Comparison of ENCODE assay signal across 9 cellular contexts in the genomic region with DNA sequence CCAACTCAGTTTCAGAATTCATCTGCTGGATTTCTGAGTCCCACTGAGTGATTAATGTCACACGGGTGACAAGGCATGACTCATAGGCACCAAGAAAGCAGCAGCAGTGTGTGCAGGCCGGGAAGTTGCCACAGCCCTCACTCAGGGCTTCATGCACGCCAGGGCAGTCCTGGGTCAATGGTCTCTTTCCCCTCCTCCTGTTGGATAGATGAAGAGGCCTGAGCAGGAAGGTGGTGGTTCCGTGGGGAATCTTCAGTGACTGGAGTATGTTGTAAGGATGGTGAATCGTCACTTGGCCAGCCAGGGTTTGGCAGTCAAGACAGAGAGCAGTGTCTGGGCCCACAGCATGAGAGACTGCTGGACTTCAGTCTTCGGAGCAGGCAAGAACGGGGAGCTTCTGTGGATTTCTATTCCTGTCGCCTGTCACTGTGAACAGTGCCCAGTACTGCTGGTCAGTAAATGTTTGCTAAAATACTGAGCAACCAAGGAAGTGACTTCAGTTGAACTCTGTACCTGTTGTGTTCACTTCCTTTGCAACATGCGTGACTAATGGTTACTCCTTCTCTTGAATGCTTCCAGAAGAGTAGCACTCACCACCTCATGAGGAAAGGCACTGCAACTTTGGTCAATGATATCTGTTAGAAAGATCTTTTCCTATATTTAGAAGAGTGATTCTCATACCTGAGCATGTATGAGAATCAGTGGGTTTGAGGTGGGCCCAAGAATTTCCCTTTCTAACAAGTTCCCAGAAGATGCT.
A peak's percentile ranks its signal among the peaks of the same experiment; 100 is the strongest.
DNase-seq lines count a peak whose midpoint lies in the region; ATAC-seq and TF ChIP-seq lines count a peak whose summit lies in the region.
"Had no signal": no experiment of that assay in that cellular context is flagged by ENCODE, and none has a peak within 500 bp of the region (broad histone marks: within the 10 kb centered on the region; RNA-seq: fewer than 3 reads in every experiment).

No MANE protein-coding gene starts in this region.

- no peak overlapping the region for H4K8ac ChIP-seq in neuronal stem cell (ENCODE audit: low read depth, low read length)

- H3K27me3 Mint-ChIP-seq in activated CD4-positive, alpha-beta T cell treated with anti-CD3 and anti-CD28 coated beads for 36 hours, result peaks cover 8% of the 10 kb centered on the region

- no peak overlapping the region for H3K23ac ChIP-seq in neuronal stem cell (ENCODE audit: low read depth, low read length, poor library complexity)

- peak overlapping the region; percentile 99 for H3K27ac ChIP-seq in epithelial cell of prostate
- peak overlapping the region; percentile 96 for H3K27ac ChIP-seq in psoas muscle
- no peak overlapping the region for H3K27ac ChIP-seq in neuronal stem cell (replicated peaks; ENCODE audit: low read length)

- CTCF ChIA-PET in activated CD4-positive, alpha-beta T cell treated with anti-CD3 and anti-CD28 coated beads for 36 hours (lab: Charles Lee), result no interaction called here

- H2BK12ac ChIP-seq in neuronal stem cell (ENCODE audit: low read length), result no peak overlapping the region

- 5 to 20% (median 7%) methylated on average over 9 of the region's 9 CpGs for WGBS in psoas muscle, 3 donors
- WGBS in neuronal stem cell (ENCODE audit: extremely low coverage in 2 of 2, insufficient read length in 2 of 2, insufficient replicate concordance in 1 of 2), 2 donors, result no CpG with 5 or more reads among the region's 9 CpGs

- no peak for TF ChIP-seq CTCF in psoas muscle (IDR thresholded peaks at IDR 0.05)

- no peak overlapping the region for H3K4me2 ChIP-seq in neuronal stem cell (ENCODE audit: insufficient read depth, low read length, poor library complexity, severe bottlenecking)

- H3K9me3 ChIP-seq in psoas muscle (no peaks in the 10 kb centered on the region), neuronal stem cell (replicated peaks in 1 of 2; ENCODE audit: control insufficient read depth in 2 of 2, insufficient read depth in 1 of 2, low read depth in 1 of 2, low read length in 2 of 2) (peaks cover 0 to 4% of the 10 kb centered on the region in 2 donors)

- no peak overlapping the region for H2AFZ ChIP-seq in neuronal stem cell (ENCODE audit: low read length)

- no peak overlapping the region for H2AK5ac ChIP-seq in neuronal stem cell (ENCODE audit: low read depth, low read length)

- H3K4me3 Mint-ChIP-seq in activated CD4-positive, alpha-beta T cell treated with anti-CD3 and anti-CD28 coated beads for 36 hours, result no peak overlapping the region
- H3K4me3 Mint-ChIP-seq: CD8-positive, alpha-beta T cell had no signal

- H3K27ac Mint-ChIP-seq in activated CD4-positive, alpha-beta T cell treated with anti-CD3 and anti-CD28 coated beads for 36 hours, result peak overlapping the region; percentile 88
- H3K27ac Mint-ChIP-seq: CD8-positive, alpha-beta T cell had no signal

- no peak overlapping the region for H3K4ac ChIP-seq in neuronal stem cell (ENCODE audit: low read length)

- H3K18ac ChIP-seq in neuronal stem cell (ENCODE audit: low read length), result no peak overlapping the region

- H3K14ac ChIP-seq in neuronal stem cell (ENCODE audit: low read length), result no peak overlapping the region

- H3K36me3 Mint-ChIP-seq in activated CD4-positive, alpha-beta T cell treated with anti-CD3 and anti-CD28 coated beads for 36 hours (ENCODE audit: low read depth), result no peaks in the 10 kb centered on the region
- H3K36me3 Mint-ChIP-seq: CD8-positive, alpha-beta T cell had no signal

- ATAC-seq in activated CD4-positive, alpha-beta T cell treated with anti-CD3 and anti-CD28 coated beads for 36 hours, result peak; percentile 93
- peak; percentile 50 for ATAC-seq in HG03103 (IDR thresholded peaks at IDR 0.05; ENCODE audit: low read depth, unreplicated experiment)
- ATAC-seq in psoas muscle, result peak; percentile 70 to 78 (median 74)
- ATAC-seq: CD8-positive, alpha-beta T cell had no signal

- no peak overlapping the region for H2BK120ac ChIP-seq in neuronal stem cell (ENCODE audit: low read depth, low read length)

- H3K36me3 ChIP-seq in psoas muscle (ENCODE audit: insufficient read depth in 1 of 2, low read depth in 1 of 2), result no peaks in the 10 kb centered on the region
- no peaks in the 10 kb centered on the region for H3K36me3 ChIP-seq in neuronal stem cell (replicated peaks in 1 of 2; ENCODE audit: control insufficient read depth in 2 of 2, insufficient read depth in 2 of 2, low read length in 2 of 2)

- POLR2A ChIA-PET in activated CD4-positive, alpha-beta T cell treated with anti-CD3 and anti-CD28 coated beads for 36 hours (lab: Charles Lee), result no interaction called here

- intact Hi-C loops in activated CD4-positive, alpha-beta T cell treated with anti-CD3 and anti-CD28 coated beads for 36 hours (cut with DNase I, micrococcal nuclease), result loop anchor here (5.0 to 10.0 kb wide), 5 partner anchors 61 to 349 kb away; a partner anchor contains a TSS
- intact Hi-C loops in psoas muscle (cut with DNase I), result loop anchor here (1.0 to 5.0 kb wide), 2 partner anchors 56 to 96 kb away; no protein-coding TSS in a partner anchor

- H3K9ac ChIP-seq in neuronal stem cell (ENCODE audit: low read depth, low read length, poor library complexity), result no peak overlapping the region

- peak; percentile 76 for DNase-seq in activated CD4-positive, alpha-beta T cell treated with anti-CD3 and anti-CD28 coated beads for 36 hours
- no peak for DNase-seq in activated CD4-positive, alpha-beta T cell treated with anti-CD3 and anti-CD28 coated beads, Interleukin-2, amount 50 U/mL, for 4 hours
- peak; percentile 64 to 82 for DNase-seq in SW 1271 (lab: John Stamatoyannopoulos, UW)
- DNase-seq in epithelial cell of prostate (ENCODE audit: low read depth, low spot score), result peak; percentile 56
- DNase-seq in psoas muscle, result peak; percentile 87 to 93
- no peak for DNase-seq in neuronal stem cell (ENCODE audit: low spot score)
- DNase-seq in HuH-7 (ENCODE audit: low spot score), result no peak

- no peak overlapping the region for H2BK15ac ChIP-seq in neuronal stem cell (ENCODE audit: low read length)

- H2BK5ac ChIP-seq in neuronal stem cell (ENCODE audit: low read length), result no peak overlapping the region

- H4K91ac ChIP-seq in neuronal stem cell (ENCODE audit: low read depth, low read length, poor library complexity), result no peak overlapping the region

- no peaks in the 10 kb centered on the region for H3K79me1 ChIP-seq in neuronal stem cell (ENCODE audit: low read depth, low read length)

- H3K9me3 Mint-ChIP-seq in activated CD4-positive, alpha-beta T cell treated with anti-CD3 and anti-CD28 coated beads for 36 hours (ENCODE audit: low read depth), result no peaks in the 10 kb centered on the region
- H3K9me3 Mint-ChIP-seq: CD8-positive, alpha-beta T cell had no signal

- H3K4me1 ChIP-seq in psoas muscle, result peaks cover 86% of the 10 kb centered on the region
- peaks cover 3 to 14% of the 10 kb centered on the region in 2 donors for H3K4me1 ChIP-seq in neuronal stem cell (ENCODE audit: control insufficient read depth in 2 of 2, insufficient read depth in 1 of 2, low read depth in 1 of 2, low read length in 2 of 2)

- peaks cover 29% of the 10 kb centered on the region for H3K4me1 Mint-ChIP-seq in activated CD4-positive, alpha-beta T cell treated with anti-CD3 and anti-CD28 coated beads for 36 hours

- H3K27me3 ChIP-seq in psoas muscle (ENCODE audit: insufficient read depth in 3 of 3, low read length in 2 of 3), result no peaks in the 10 kb centered on the region
- no peaks in the 10 kb centered on the region for H3K27me3 ChIP-seq in neuronal stem cell (ENCODE audit: control insufficient read depth in 3 of 3, insufficient read depth in 3 of 3, low read depth in 1 of 3, low read length in 3 of 3)

- H3K4me3 ChIP-seq in psoas muscle, result peak overlapping the region; percentile 53
- no peak overlapping the region for H3K4me3 ChIP-seq in neuronal stem cell (ENCODE audit: low read length in 2 of 2)

Comparison
In these comparisons a context has a peak if more than half of its experiments do, and no peak if none do; other contexts are left out.
1. DNase-seq: peak in activated CD4-positive, alpha-beta T cell treated with anti-CD3 and anti-CD28 coated beads for 36 hours (single experiment), SW 1271 (2 of 2), epithelial cell of prostate (single experiment) and psoas muscle (2 of 2); none in activated CD4-positive, alpha-beta T cell treated with anti-CD3 and anti-CD28 coated beads, Interleukin-2, amount 50 U/mL, for 4 hours (0 of 2), neuronal stem cell (single experiment) and HuH-7 (single experiment).
2. Peak in every context shown above with its lines, with median percentiles within 50 percentile points of each other: ATAC-seq.